Comparison of ENCODE assay signal across 25 cellular contexts in the genomic region with DNA sequence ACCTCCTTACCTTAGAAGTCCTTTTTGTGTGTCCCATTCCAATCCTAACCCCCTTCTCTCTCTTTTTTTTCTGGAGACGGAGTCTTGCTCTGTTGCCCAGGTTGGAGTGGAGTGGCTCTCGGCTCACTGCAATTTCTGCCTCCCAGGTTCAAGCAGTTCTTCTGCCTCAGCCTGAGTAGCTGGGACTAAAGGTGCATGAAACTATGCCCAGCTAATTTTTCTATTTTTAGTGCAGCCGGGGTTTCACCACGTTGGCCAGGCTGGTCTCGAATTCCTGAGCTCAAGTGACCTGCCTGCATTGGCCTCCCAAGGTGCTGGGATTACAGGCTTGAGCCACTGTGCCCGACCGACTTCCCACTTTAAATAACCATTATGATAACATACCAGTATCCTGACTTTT. TPM values are rescaled to one million over a fixed set of nuclear protein-coding genes. Genes with fewer than 3 reads are reported as not detected.
"Had no signal": no experiment of that assay in that cellular context is flagged by ENCODE, and none has a peak within 500 bp of the region (broad histone marks: within the 10 kb centered on the region; RNA-seq: fewer than 3 reads in every experiment).

No MANE protein-coding gene starts in this region.

- H3K27ac ChIP-seq: esophagus squamous epithelium, hepatocyte, neural progenitor cell, parathyroid adenoma, right lobe of liver, suprapubic skin, vagina had no signal

- H3K4me3 ChIP-seq: esophagus squamous epithelium, hepatocyte, mucosa of descending colon, neural progenitor cell, right lobe of liver, smooth muscle cell, suprapubic skin, vagina had no signal

- H3K36me3 ChIP-seq: neural progenitor cell, right lobe of liver, suprapubic skin, vagina had no signal

- H3K27me3 ChIP-seq: esophagus squamous epithelium, hepatocyte, neural progenitor cell, right lobe of liver, suprapubic skin, vagina had no signal

- H3K9me3 ChIP-seq: esophagus squamous epithelium, mucosa of descending colon, right lobe of liver, suprapubic skin, vagina had no signal

- ATAC-seq: effector memory CD8-positive, alpha-beta T cell; mucosa of descending colon; naive thymus-derived CD4-positive, alpha-beta T cell; stimulated activated naive CD8-positive, alpha-beta T cell treated with anti-CD3 and anti-CD28 coated beads, Interleukin-15, amount 100 ng/mL, for 72 hours had no signal

- DNase-seq: cortex of kidney; effector memory CD8-positive, alpha-beta T cell; erythroblast; esophagus squamous epithelium; foreskin melanocyte; mesenchymal stem cell; mucosa of descending colon; naive thymus-derived CD4-positive, alpha-beta T cell; right lobe of liver; stimulated activated CD4-positive, alpha-beta T cell treated with anti-CD3 and anti-CD28 coated beads, Interleukin-12 subunit alpha, Interleukin-12 subunit beta, amount 100 ng/mL, for 4 hours; stimulated activated CD4-positive, alpha-beta T cell treated with anti-CD3 and anti-CD28 coated beads, Interleukin-1b, Interleukin-23, amount 100 ng/mL, for 48 hours; stimulated activated CD4-positive, alpha-beta T cell treated with anti-CD3 and anti-CD28 coated beads, Interleukin-4, amount 100 ng/mL, for 1 hour; stimulated activated CD8-positive, alpha-beta memory T cell treated with anti-CD3 and anti-CD28 coated beads, Interleukin-4, amount 100 ng/mL, for 48 hours; stimulated activated naive CD4-positive, alpha-beta T cell; stimulated activated naive CD8-positive, alpha-beta T cell treated with anti-CD3 and anti-CD28 coated beads, Interleukin-15, amount 100 ng/mL, for 72 hours; trophoblast cell had no signal

- H3K4me1 ChIP-seq: esophagus squamous epithelium, parathyroid adenoma, right lobe of liver, suprapubic skin, vagina had no signal

RNA-seq across cellular contexts. Expression of a gene that starts 49.6 kb away (rescaled TPM):
- total RNA-seq: esophagus squamous epithelium, hepatocyte, lower leg skin, lung microvascular endothelial cell, suprapubic skin, ureter, vagina had no signal
- polyA plus RNA-seq: hepatocyte; naive thymus-derived CD4-positive, alpha-beta T cell had no signal
